ENCODE assay signal across 1 cellular context in the genomic region with DNA sequence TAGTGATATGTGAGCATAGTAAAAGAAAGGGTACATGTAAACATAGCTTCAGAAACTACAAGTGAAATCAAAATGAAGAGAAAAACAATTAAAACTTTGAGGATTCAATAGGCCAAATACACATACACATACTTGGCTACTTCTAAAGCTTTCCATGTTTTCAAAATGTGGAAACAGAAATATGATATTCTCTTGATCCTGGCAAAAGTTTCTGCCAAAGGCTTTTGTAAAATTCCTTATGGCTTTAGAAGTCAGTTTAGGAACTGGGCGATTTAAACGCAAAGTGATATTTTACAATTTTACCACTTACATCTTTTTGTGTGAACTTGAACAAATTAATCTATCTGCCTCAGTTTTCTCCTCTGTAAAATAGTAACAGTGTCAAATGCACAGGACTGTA.
TF ChIP-seq lines count a peak whose summit lies in the region.

No MANE protein-coding gene starts in this region.

TF ChIP-seq in H1, 55 proteins besides CTCF, POLR2A, EP300 and RAD21 (continued from another document):
- TF ChIP-seq CHD7 (IDR thresholded peaks at IDR 0.05; ENCODE audit: insufficient replicate concordance, low read length) (no peak), GABPA (IDR thresholded peaks at IDR 0.05; ENCODE audit: borderline replicate concordance, insufficient read depth, low read length) (no peak), EGR1 (IDR thresholded peaks at IDR 0.05; ENCODE audit: borderline replicate concordance, low read depth, low read length) (no peak), SP4 (IDR thresholded peaks at IDR 0.05; ENCODE audit: low read length) (no peak), KDM4A (IDR thresholded peaks at IDR 0.05; ENCODE audit: low read depth, low read length, severe bottlenecking) (no peak), GTF2F1 (IDR thresholded peaks at IDR 0.05; ENCODE audit: borderline replicate concordance, low read depth, low read length) (no peak), BRCA1 (IDR thresholded peaks at IDR 0.05; ENCODE audit: low read depth, low read length) (no peak), RBBP5 (IDR thresholded peaks at IDR 0.05; ENCODE audit: borderline replicate concordance, low read depth, low read length) (no peak)
